ENCODE assay signal across 10 cellular contexts in genomic region chr20:13771853-13772453, GRCh38. TPM values are rescaled to one million over a fixed set of nuclear protein-coding genes. Genes with fewer than 3 reads are reported as not detected.
DNase-seq lines count a peak whose midpoint lies in the region; ATAC-seq and TF ChIP-seq lines count a peak whose summit lies in the region.
"Had no signal": no experiment of that assay in that cellular context is flagged by ENCODE, and none has a peak within 500 bp of the region (broad histone marks: within the 10 kb centered on the region; RNA-seq: fewer than 3 reads in every experiment).

No MANE protein-coding gene starts in this region.

- peaks cover 28 to 73% of the 10 kb centered on the region in 2 donors for H3K36me3 ChIP-seq in ascending aorta
- peaks cover 0 to 78% (median 24%) of the 10 kb centered on the region in 4 donors for H3K36me3 ChIP-seq in right lobe of liver

- 31% methylated on average over 4 of the region's 4 CpGs for WGBS in right lobe of liver (ENCODE audit: insufficient coverage, low coverage, low lambda C conversion rate, missing lambda C conversion rate)

- DNase-seq in NCI-H2196 (lab: John Stamatoyannopoulos, UW; ENCODE audit: unreplicated experiment): peak; percentile 67
- no peak for DNase-seq in NCI-H2196 treated with DMSO at 0.1 percent for 48 hours (lab: John Stamatoyannopoulos, UW; ENCODE audit: unreplicated experiment)
- DNase-seq in NAMALWA (ENCODE audit: low spot score): peak; percentile 36
- no peak for DNase-seq in ascending aorta (ENCODE audit: low spot score in 2 of 2)
- DNase-seq in right lobe of liver: no peak
- DNase-seq in stimulated activated naive CD4-positive, alpha-beta T cell treated with Interleukin-2 at 50 U/mL for 16 hours (lab: John Stamatoyannopoulos, UW): no peak
- DNase-seq: activated B cell treated with CpG ODN at 0.5 μM for 24 hours had no signal

- intact Hi-C loops in ascending aorta (cut with DNase I): loop anchor here (5.0 to 10.0 kb wide), 4 partner anchors 225 to 847 kb away; no protein-coding TSS in a partner anchor
- intact Hi-C loops in right lobe of liver (cut with DNase I): no loop called here

- H3K9me3 ChIP-seq in ascending aorta (no peaks in the 10 kb centered on the region), right lobe of liver (no peaks in the 10 kb centered on the region)

- peak in 2 of 4 donors; percentile 41 to 43 for ATAC-seq in right lobe of liver
- no peak for ATAC-seq in HG03108 (IDR thresholded peaks at IDR 0.05; ENCODE audit: unreplicated experiment)
- ATAC-seq in HG03520 (IDR thresholded peaks at IDR 0.05; ENCODE audit: unreplicated experiment): no peak

- H3K4me3 ChIP-seq in ascending aorta (no peak overlapping the region), right lobe of liver (no peak overlapping the region)
- H3K4me3 ChIP-seq: skin epidermis had no signal

- no peak for TF ChIP-seq POLR2A in right lobe of liver (IDR thresholded peaks at IDR 0.05)

- H3K27ac ChIP-seq in ascending aorta (no peak overlapping the region), right lobe of liver (no peak overlapping the region)

- H3K27me3 ChIP-seq in ascending aorta (no peaks in the 10 kb centered on the region), right lobe of liver (no peaks in the 10 kb centered on the region)

- TF ChIP-seq CTCF in ascending aorta (IDR thresholded peaks at IDR 0.05) (peak; percentile 26 to 52 (median 37)), right lobe of liver (IDR thresholded peaks at IDR 0.05) (peak; percentile 25 to 56 (median 52))

- H3K4me1 ChIP-seq in ascending aorta (no peaks in the 10 kb centered on the region), right lobe of liver (no peaks in the 10 kb centered on the region)

RNA-seq across cellular contexts. Expression of gene ESF1, which starts 12.8 kb away (rescaled TPM):
- total RNA-seq in ascending aorta: 5.7 TPM
- 1 to 10 TPM; 4.4 to 8.9 (median 6.9) TPM for total RNA-seq in right lobe of liver

RNA-seq across cellular contexts. Expression of gene NDUFAF5, which starts 12.9 kb away (rescaled TPM):
- 84.3 TPM for total RNA-seq in ascending aorta
- 10 to 100 TPM in 5 of 6 experiments, 1 to 10 TPM in 1; 9.8 to 15.9 (median 11.7) TPM for total RNA-seq in right lobe of liver

Comparison
In these comparisons a context has a peak if more than half of its experiments do, and no peak if none do; other contexts are left out.
1. DNase-seq: peak in NCI-H2196 (single experiment) and NAMALWA (single experiment); none in NCI-H2196 treated with DMSO at 0.1 percent for 48 hours (single experiment), ascending aorta (0 of 2), right lobe of liver (0 of 3) and stimulated activated naive CD4-positive, alpha-beta T cell treated with Interleukin-2 at 50 U/mL for 16 hours (single experiment).